In the genomic region with DNA sequence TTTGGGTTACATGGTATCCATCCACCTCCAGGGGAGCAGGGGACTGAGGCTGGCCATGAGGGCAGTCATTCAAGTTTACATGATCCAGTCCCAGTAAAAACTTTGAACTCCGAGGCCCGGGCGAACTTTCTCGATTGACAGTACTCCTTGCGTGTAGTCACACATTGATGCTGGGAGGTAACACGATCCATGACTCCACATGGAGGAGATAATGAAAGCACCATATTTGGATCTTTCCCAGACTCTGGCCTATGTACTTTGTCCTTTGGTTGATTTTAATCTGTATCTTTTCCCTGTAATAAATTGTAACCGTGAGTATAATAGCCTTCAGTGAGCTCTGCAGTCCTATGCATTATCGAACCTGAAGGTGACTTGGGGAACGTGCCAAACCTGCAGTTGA, we compare ENCODE assay signal across 14 cellular contexts.
"Had no signal": no experiment of that assay in that cellular context is flagged by ENCODE, and none has a peak within 500 bp of the region (broad histone marks: within the 10 kb centered on the region; RNA-seq: fewer than 3 reads in every experiment).

No MANE protein-coding gene starts in this region.

- H3K36me3 Mint-ChIP-seq: activated CD8-positive, alpha-beta memory T cell treated with anti-CD3 and anti-CD28 coated beads, Interleukin-2, amount 10 ng/mL, durations not matched to agents 7 days and 5 days; activated naive CD8-positive, alpha-beta T cell; natural killer cell treated with Interleukin-12 subunit alpha and Interleukin-12 subunit beta and Interleukin-15 and Interleukin-18, amount 100 ng/mL, for 72 hours; T-cell had no signal

- H3K4me1 ChIP-seq: suprapubic skin, upper lobe of left lung had no signal

- H3K4me3 ChIP-seq: cardiac muscle cell, pancreas, suprapubic skin, upper lobe of left lung had no signal

- H3K27ac ChIP-seq: cardiac muscle cell, neutrophil, suprapubic skin, upper lobe of left lung had no signal

- H3K9me3 ChIP-seq: neutrophil, pancreas, suprapubic skin, upper lobe of left lung had no signal

- H3K36me3 ChIP-seq: cardiac muscle cell, neutrophil, pancreas, suprapubic skin, upper lobe of left lung had no signal

- H3K27ac Mint-ChIP-seq: activated B cell treated with CpG ODN at 0.5 μM for 24 hours; activated CD4-positive, alpha-beta memory T cell treated with anti-CD3 and anti-CD28 coated beads, Interleukin-2, amount 10 ng/mL, durations not matched to agents 7 days and 5 days; activated CD8-positive, alpha-beta memory T cell treated with anti-CD3 and anti-CD28 coated beads, Interleukin-2, amount 10 ng/mL, durations not matched to agents 7 days and 5 days; activated naive CD8-positive, alpha-beta T cell; effector memory CD8-positive, alpha-beta T cell; natural killer cell treated with Interleukin-12 subunit alpha and Interleukin-12 subunit beta and Interleukin-15 and Interleukin-18, amount 100 ng/mL, for 72 hours; stimulated activated naive CD8-positive, alpha-beta T cell treated with anti-CD3 and anti-CD28 coated beads, Interleukin-15, Interleukin-2, amounts not matched to agents 100 ng/mL and 50 ng/mL, for 24 hours; T-cell had no signal

- ATAC-seq: activated CD8-positive, alpha-beta memory T cell treated with anti-CD3 and anti-CD28 coated beads, Interleukin-2, amount 10 ng/mL, durations not matched to agents 7 days and 5 days; effector memory CD8-positive, alpha-beta T cell; natural killer cell treated with Interleukin-12 subunit alpha and Interleukin-12 subunit beta and Interleukin-15 and Interleukin-18, amount 100 ng/mL, for 72 hours; T-cell had no signal

- H3K9me3 Mint-ChIP-seq: activated B cell treated with CpG ODN at 0.5 μM for 24 hours; activated CD4-positive, alpha-beta memory T cell treated with anti-CD3 and anti-CD28 coated beads, Interleukin-2, amount 10 ng/mL, durations not matched to agents 7 days and 5 days; effector memory CD8-positive, alpha-beta T cell; natural killer cell treated with Interleukin-12 subunit alpha and Interleukin-12 subunit beta and Interleukin-15 and Interleukin-18, amount 100 ng/mL, for 72 hours; stimulated activated naive CD8-positive, alpha-beta T cell treated with anti-CD3 and anti-CD28 coated beads, Interleukin-15, Interleukin-2, amounts not matched to agents 100 ng/mL and 50 ng/mL, for 24 hours had no signal

- H3K27me3 ChIP-seq: cardiac muscle cell, neutrophil, pancreas, suprapubic skin, upper lobe of left lung had no signal

- DNase-seq: activated B cell treated with CpG ODN at 0.5 μM for 24 hours; activated CD4-positive, alpha-beta memory T cell treated with anti-CD3 and anti-CD28 coated beads, Interleukin-2, amount 10 ng/mL, durations not matched to agents 7 days and 5 days; activated CD4-positive, alpha-beta T cell treated with anti-CD3 and anti-CD28 coated beads for 4 hours; activated CD8-positive, alpha-beta memory T cell treated with anti-CD3 and anti-CD28 coated beads, Interleukin-2, amount 10 ng/mL, durations not matched to agents 7 days and 5 days; effector memory CD8-positive, alpha-beta T cell; pancreas; T-cell; upper lobe of left lung had no signal

- H3K27me3 Mint-ChIP-seq: activated B cell treated with CpG ODN at 0.5 μM for 24 hours; activated CD4-positive, alpha-beta memory T cell treated with anti-CD3 and anti-CD28 coated beads, Interleukin-2, amount 10 ng/mL, durations not matched to agents 7 days and 5 days; activated naive CD8-positive, alpha-beta T cell had no signal

- H3K4me3 Mint-ChIP-seq: activated B cell treated with CpG ODN at 0.5 μM for 24 hours; activated CD4-positive, alpha-beta memory T cell treated with anti-CD3 and anti-CD28 coated beads, Interleukin-2, amount 10 ng/mL, durations not matched to agents 7 days and 5 days; activated CD8-positive, alpha-beta memory T cell treated with anti-CD3 and anti-CD28 coated beads, Interleukin-2, amount 10 ng/mL, durations not matched to agents 7 days and 5 days; activated naive CD8-positive, alpha-beta T cell; effector memory CD8-positive, alpha-beta T cell; natural killer cell treated with Interleukin-12 subunit alpha and Interleukin-12 subunit beta and Interleukin-15 and Interleukin-18, amount 100 ng/mL, for 72 hours; stimulated activated naive CD8-positive, alpha-beta T cell treated with anti-CD3 and anti-CD28 coated beads, Interleukin-15, Interleukin-2, amounts not matched to agents 100 ng/mL and 50 ng/mL, for 24 hours; T-cell had no signal

- FAIRE-seq: pancreas had no signal

- H3K4me1 Mint-ChIP-seq: activated B cell treated with CpG ODN at 0.5 μM for 24 hours; activated CD4-positive, alpha-beta memory T cell treated with anti-CD3 and anti-CD28 coated beads, Interleukin-2, amount 10 ng/mL, durations not matched to agents 7 days and 5 days; activated CD8-positive, alpha-beta memory T cell treated with anti-CD3 and anti-CD28 coated beads, Interleukin-2, amount 10 ng/mL, durations not matched to agents 7 days and 5 days; T-cell had no signal
